ENCODE assay signal across 18 cellular contexts in genomic region chr11:58006940-58007339, GRCh38. TPM values are rescaled to one million over a fixed set of nuclear protein-coding genes. Genes with fewer than 3 reads are reported as not detected.
A peak's percentile ranks its signal among the peaks of the same experiment; 100 is the strongest.
DNase-seq lines count a peak whose midpoint lies in the region; ATAC-seq, FAIRE-seq and TF ChIP-seq lines count a peak whose summit lies in the region.
"Had no signal": no experiment of that assay in that cellular context is flagged by ENCODE, and none has a peak within 500 bp of the region (broad histone marks: within the 10 kb centered on the region; RNA-seq: fewer than 3 reads in every experiment).

No MANE protein-coding gene starts in this region.

- DNase-seq in EH (ENCODE audit: low read depth) (peak; percentile 37), NCI-H446 treated with DMSO at 0.1 percent for 48 hours (lab: John Stamatoyannopoulos, UW) (peak; percentile 19), epithelial cell of esophagus (ENCODE audit: low read depth) (peak; percentile 71), mesenchymal stem cell (no peak), GM19239 (ENCODE audit: insufficient read length, low spot score) (no peak), medulla oblongata (ENCODE audit: extremely low spot score) (no peak)
- DNase-seq in activated CD4-positive, alpha-beta T cell treated with anti-CD3 and anti-CD28 coated beads for 4 hours, result no peak
- DNase-seq: activated effector memory CD4-positive, alpha-beta T cell treated with anti-CD3 and anti-CD28 coated beads, Interleukin-2, amount 50 U/mL, for 16 hours; DMS53; gastrocnemius medialis; NCI-H1105 treated with DMSO at 0.1 percent for 48 hours; NCI-H2227 treated with DMSO at 0.1 percent for 48 hours had no signal

- no peak overlapping the region for H3K4me3 ChIP-seq in epithelial cell of esophagus (ENCODE audit: low read length)
- H3K4me3 ChIP-seq in mesenchymal stem cell (ENCODE audit: insufficient read depth in 1 of 2, low read depth in 1 of 2, low read length in 2 of 2), result no peak overlapping the region
- H3K4me3 ChIP-seq: ascending aorta, gastrocnemius medialis, suprapubic skin had no signal

- H3K36me3 ChIP-seq in mesenchymal stem cell (ENCODE audit: control insufficient read depth in 1 of 2, insufficient read depth in 2 of 2, low read depth in 1 of 2, low read length in 2 of 2), result no peaks in the 10 kb centered on the region
- H3K36me3 ChIP-seq: ascending aorta, gastrocnemius medialis, suprapubic skin had no signal

- no CpG with 5 or more reads among the region's 2 CpGs for WGBS in mesenchymal stem cell

- H3K9me3 ChIP-seq in mesenchymal stem cell (ENCODE audit: control insufficient read depth, low read length), result no peaks in the 10 kb centered on the region
- H3K9me3 ChIP-seq: ascending aorta, gastrocnemius medialis, suprapubic skin had no signal

- no peak overlapping the region for H3K23ac ChIP-seq in mesenchymal stem cell (ENCODE audit: low read length in 2 of 2)

- H2AK5ac ChIP-seq in mesenchymal stem cell (ENCODE audit: low read length, severe bottlenecking), result no peak overlapping the region

- H3K14ac ChIP-seq in mesenchymal stem cell (ENCODE audit: low read length in 2 of 2), result no peak overlapping the region

- no peaks in the 10 kb centered on the region for H3K79me1 ChIP-seq in mesenchymal stem cell (replicated peaks; ENCODE audit: low read length, poor library complexity, severe bottlenecking)

- no peak overlapping the region for H2BK5ac ChIP-seq in mesenchymal stem cell (ENCODE audit: low read depth, low read length, poor library complexity, severe bottlenecking)

- no peak overlapping the region for H2AFZ ChIP-seq in mesenchymal stem cell (ENCODE audit: low read depth, low read length)

- no peak overlapping the region for H4K8ac ChIP-seq in mesenchymal stem cell (ENCODE audit: low read length)

- H3K27me3 ChIP-seq in mesenchymal stem cell (ENCODE audit: control insufficient read depth in 1 of 2, insufficient read depth in 1 of 2, low read length in 2 of 2), result no peaks in the 10 kb centered on the region
- H3K27me3 ChIP-seq: ascending aorta, gastrocnemius medialis, suprapubic skin had no signal

- no peak overlapping the region for H3K18ac ChIP-seq in mesenchymal stem cell (ENCODE audit: low read depth in 1 of 2, low read length in 2 of 2)

- H3K4me1 ChIP-seq in mesenchymal stem cell (ENCODE audit: control insufficient read depth, insufficient read depth, low read depth, low read length), result peaks cover 4% of the 10 kb centered on the region
- H3K4me1 ChIP-seq: ascending aorta, gastrocnemius medialis, suprapubic skin had no signal

- FAIRE-seq in GM19239 (lab: Jason Lieb, UNC), result no peak
- FAIRE-seq: islet of Langerhans had no signal

- ATAC-seq in GM21717 (IDR thresholded peaks at IDR 0.05; ENCODE audit: unreplicated experiment), result no peak
- ATAC-seq: gastrocnemius medialis had no signal

- H3K4ac ChIP-seq in mesenchymal stem cell (ENCODE audit: low read depth in 1 of 2, low read length in 2 of 2), result no peak overlapping the region

- H3K4me2 ChIP-seq in mesenchymal stem cell (ENCODE audit: low read length, poor library complexity, severe bottlenecking), result no peak overlapping the region

- H3K27ac ChIP-seq in mesenchymal stem cell (ENCODE audit: low read length, poor library complexity, severe bottlenecking), result no peak overlapping the region
- H3K27ac ChIP-seq: ascending aorta, suprapubic skin, VCaP had no signal

- H2BK15ac ChIP-seq in mesenchymal stem cell (ENCODE audit: low read depth, poor library complexity, severe bottlenecking), result no peak overlapping the region

- H3K9ac ChIP-seq in mesenchymal stem cell (ENCODE audit: low read length), result peak overlapping the region; percentile 24

- no peak overlapping the region for H2BK120ac ChIP-seq in mesenchymal stem cell (ENCODE audit: low read depth, low read length)

- no peak overlapping the region for H2BK12ac ChIP-seq in mesenchymal stem cell (ENCODE audit: low read length in 2 of 2)

- no peak overlapping the region for H4K91ac ChIP-seq in mesenchymal stem cell (ENCODE audit: low read length)

- no peak for TF ChIP-seq CTCF in epithelial cell of esophagus (IDR thresholded peaks at IDR 0.05; ENCODE audit: insufficient read depth, low read depth, low read length, missing control alignments)

RNA-seq across cellular contexts. Expression of gene OR9Q1, which starts 16.7 kb away (rescaled TPM):
- not detected for polyA plus RNA-seq in mesenchymal stem cell (2013, experiment 1 of 2)
- not detected for polyA plus RNA-seq in mesenchymal stem cell (2013, experiment 2 of 2)
- polyA plus RNA-seq: BJ had no signal

RNA-seq across cellular contexts. Expression of gene OR6Q1, which starts 23.8 kb away (rescaled TPM):
- not detected for polyA plus RNA-seq in mesenchymal stem cell (2013, experiment 1 of 2)
- not detected for polyA plus RNA-seq in mesenchymal stem cell (2013, experiment 2 of 2)
- polyA plus RNA-seq: BJ had no signal

Comparison
In these comparisons a context has a peak if more than half of its experiments do, and no peak if none do; other contexts are left out.
1. DNase-seq: peak in EH (single experiment), NCI-H446 treated with DMSO at 0.1 percent for 48 hours (single experiment) and epithelial cell of esophagus (single experiment); none in mesenchymal stem cell (single experiment), GM19239 (single experiment), activated CD4-positive, alpha-beta T cell treated with anti-CD3 and anti-CD28 coated beads for 4 hours (0 of 2) and medulla oblongata (single experiment).